In the genomic region with DNA sequence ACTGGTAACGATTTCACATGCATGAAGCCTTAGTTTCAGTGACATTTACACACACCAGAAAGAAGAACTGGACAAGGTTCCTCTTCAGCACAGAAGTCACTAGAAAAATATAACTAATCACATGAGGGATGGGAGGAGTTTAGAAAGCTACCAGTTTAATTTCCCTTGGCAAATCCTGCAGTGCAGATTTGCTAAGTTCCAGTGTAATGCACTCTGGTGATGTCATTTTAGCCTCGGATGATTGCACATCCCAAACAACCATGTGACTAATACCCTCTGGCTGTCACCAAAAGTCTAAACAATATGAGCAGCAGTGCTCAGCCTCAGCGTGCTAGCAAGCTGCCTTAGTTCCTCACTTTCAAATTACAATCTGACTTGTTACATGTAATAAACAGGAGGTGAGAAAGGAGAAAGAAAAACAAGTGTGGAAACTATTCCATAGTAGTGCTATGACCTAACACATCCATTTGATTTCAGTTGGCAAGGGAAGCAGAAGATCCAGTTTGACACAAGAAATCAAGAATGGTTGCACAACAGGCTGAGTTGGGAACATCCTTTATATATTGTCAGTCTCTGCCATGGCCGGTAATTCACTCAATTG, we compare ENCODE assay signal across 1 cellular context.
A peak's percentile ranks its signal among the peaks of the same experiment; 100 is the strongest.
TF ChIP-seq lines count a peak whose summit lies in the region.

No MANE protein-coding gene starts in this region.

TF ChIP-seq in K562, 482 proteins besides CTCF, POLR2A, EP300 and RAD21 (continued from another document and continues in another):
- TF ChIP-seq, protein P1, sequence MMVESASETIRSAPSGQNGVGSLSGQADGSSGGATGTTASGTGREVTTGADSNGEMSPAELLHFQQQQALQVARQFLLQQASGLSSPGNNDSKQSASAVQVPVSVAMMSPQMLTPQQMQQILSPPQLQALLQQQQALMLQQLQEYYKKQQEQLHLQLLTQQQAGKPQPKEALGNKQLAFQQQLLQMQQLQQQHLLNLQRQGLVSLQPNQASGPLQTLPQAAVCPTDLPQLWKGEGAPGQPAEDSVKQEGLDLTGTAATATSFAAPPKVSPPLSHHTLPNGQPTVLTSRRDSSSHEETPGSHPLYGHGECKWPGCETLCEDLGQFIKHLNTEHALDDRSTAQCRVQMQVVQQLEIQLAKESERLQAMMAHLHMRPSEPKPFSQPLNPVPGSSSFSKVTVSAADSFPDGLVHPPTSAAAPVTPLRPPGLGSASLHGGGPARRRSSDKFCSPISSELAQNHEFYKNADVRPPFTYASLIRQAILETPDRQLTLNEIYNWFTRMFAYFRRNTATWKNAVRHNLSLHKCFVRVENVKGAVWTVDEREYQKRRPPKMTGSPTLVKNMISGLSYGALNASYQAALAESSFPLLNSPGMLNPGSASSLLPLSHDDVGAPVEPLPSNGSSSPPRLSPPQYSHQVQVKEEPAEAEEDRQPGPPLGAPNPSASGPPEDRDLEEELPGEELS (CRISPR knock-in tag; IDR thresholded peaks at IDR 0.05; ENCODE audit: borderline replicate concordance), result no peak
- TF ChIP-seq SNRNP70 (optimal IDR thresholded peaks at IDR 0.05; ENCODE audit: low read depth, low read length) (no peak), HCFC1 (IDR thresholded peaks at IDR 0.05; ENCODE audit: low read depth, low read length) (no peak), SMAD4 (CRISPR knock-in tag; conservative IDR thresholded peaks at IDR 0.05) (peak; percentile 26; the same call in 1 of the 2 replicates), U2AF1 (optimal IDR thresholded peaks at IDR 0.05; ENCODE audit: low read depth, low read length) (no peak), ZNF584 (CRISPR knock-in tag; IDR thresholded peaks at IDR 0.05; ENCODE audit: low read depth) (peak; percentile 40; the same call in 1 of the 2 replicates), BACH1 (tag; IDR thresholded peaks at IDR 0.05) (peak; percentile 29; the same call in 1 of the 2 replicates), SREBF1 (IDR thresholded peaks at IDR 0.05; ENCODE audit: borderline replicate concordance, low read depth, low read length) (no peak), MCM2 (IDR thresholded peaks at IDR 0.05; ENCODE audit: low read depth) (no peak), ZNF780A (CRISPR knock-in tag; IDR thresholded peaks at IDR 0.05) (no peak), GTF2E2 (tag; IDR thresholded peaks at IDR 0.05) (no peak), XRCC3 (IDR thresholded peaks at IDR 0.05) (no peak), CEBPB (tag; IDR thresholded peaks at IDR 0.05) (peak; percentile 87), L3MBTL2 (IDR thresholded peaks at IDR 0.05) (peak; percentile 64), DPF2 (IDR thresholded peaks at IDR 0.05) (0 out of 2 replicates have a peak, but pooled peaks have one; percentile 21), CBX5 (IDR thresholded peaks at IDR 0.05; ENCODE audit: borderline replicate concordance, low read depth) (no peak), ZSCAN32 (CRISPR knock-in tag; IDR thresholded peaks at IDR 0.05) (no peak), ZFP36 (IDR thresholded peaks at IDR 0.05; ENCODE audit: low read depth, low read length, partially characterized antibody) (no peak), ZNF583 (CRISPR knock-in tag; IDR thresholded peaks at IDR 0.05) (no peak), SP2 (IDR thresholded peaks at IDR 0.05; ENCODE audit: extremely low read depth, low read depth, low read length, poor library complexity, severe bottlenecking) (no peak), ZNF766 (CRISPR knock-in tag; conservative IDR thresholded peaks at IDR 0.05) (no peak), FOSL1 (tag; conservative IDR thresholded peaks at IDR 0.05) (peak; percentile 80), ZNF239 (CRISPR knock-in tag; IDR thresholded peaks at IDR 0.05) (no peak), ZNF586 (CRISPR knock-in tag; conservative IDR thresholded peaks at IDR 0.05) (no peak), MTA1 (IDR thresholded peaks at IDR 0.05; ENCODE audit: borderline replicate concordance) (no peak), ZNF253 (CRISPR knock-in tag; conservative IDR thresholded peaks at IDR 0.05) (no peak), MEIS2 (IDR thresholded peaks at IDR 0.05; ENCODE audit: partially characterized antibody) (peak; percentile 43), ATF7 (IDR thresholded peaks at IDR 0.05) (peak; percentile 94), BRF1 (IDR thresholded peaks at IDR 0.05; ENCODE audit: borderline replicate concordance, extremely low read depth, insufficient read length) (no peak), ZNF184 (CRISPR knock-in tag; IDR thresholded peaks at IDR 0.05) (no peak), ZNF75A (CRISPR knock-in tag; IDR thresholded peaks at IDR 0.05) (no peak), ZNF699 (CRISPR knock-in tag; IDR thresholded peaks at IDR 0.05; ENCODE audit: insufficient replicate concordance) (no peak), ZNF175 (CRISPR knock-in tag; IDR thresholded peaks at IDR 0.05; ENCODE audit: low read depth) (peak; percentile 15; the same call in 1 of the 2 replicates)
- TF ChIP-seq, protein P2, sequence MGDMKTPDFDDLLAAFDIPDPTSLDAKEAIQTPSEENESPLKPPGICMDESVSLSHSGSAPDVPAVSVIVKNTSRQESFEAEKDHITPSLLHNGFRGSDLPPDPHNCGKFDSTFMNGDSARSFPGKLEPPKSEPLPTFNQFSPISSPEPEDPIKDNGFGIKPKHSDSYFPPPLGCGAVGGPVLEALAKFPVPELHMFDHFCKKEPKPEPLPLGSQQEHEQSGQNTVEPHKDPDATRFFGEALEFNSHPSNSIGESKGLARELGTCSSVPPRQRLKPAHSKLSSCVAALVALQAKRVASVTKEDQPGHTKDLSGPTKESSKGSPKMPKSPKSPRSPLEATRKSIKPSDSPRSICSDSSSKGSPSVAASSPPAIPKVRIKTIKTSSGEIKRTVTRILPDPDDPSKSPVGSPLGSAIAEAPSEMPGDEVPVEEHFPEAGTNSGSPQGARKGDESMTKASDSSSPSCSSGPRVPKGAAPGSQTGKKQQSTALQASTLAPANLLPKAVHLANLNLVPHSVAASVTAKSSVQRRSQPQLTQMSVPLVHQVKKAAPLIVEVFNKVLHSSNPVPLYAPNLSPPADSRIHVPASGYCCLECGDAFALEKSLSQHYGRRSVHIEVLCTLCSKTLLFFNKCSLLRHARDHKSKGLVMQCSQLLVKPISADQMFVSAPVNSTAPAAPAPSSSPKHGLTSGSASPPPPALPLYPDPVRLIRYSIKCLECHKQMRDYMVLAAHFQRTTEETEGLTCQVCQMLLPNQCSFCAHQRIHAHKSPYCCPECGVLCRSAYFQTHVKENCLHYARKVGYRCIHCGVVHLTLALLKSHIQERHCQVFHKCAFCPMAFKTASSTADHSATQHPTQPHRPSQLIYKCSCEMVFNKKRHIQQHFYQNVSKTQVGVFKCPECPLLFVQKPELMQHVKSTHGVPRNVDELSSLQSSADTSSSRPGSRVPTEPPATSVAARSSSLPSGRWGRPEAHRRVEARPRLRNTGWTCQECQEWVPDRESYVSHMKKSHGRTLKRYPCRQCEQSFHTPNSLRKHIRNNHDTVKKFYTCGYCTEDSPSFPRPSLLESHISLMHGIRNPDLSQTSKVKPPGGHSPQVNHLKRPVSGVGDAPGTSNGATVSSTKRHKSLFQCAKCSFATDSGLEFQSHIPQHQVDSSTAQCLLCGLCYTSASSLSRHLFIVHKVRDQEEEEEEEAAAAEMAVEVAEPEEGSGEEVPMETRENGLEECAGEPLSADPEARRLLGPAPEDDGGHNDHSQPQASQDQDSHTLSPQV (IDR thresholded peaks at IDR 0.05), result no peak
- TF ChIP-seq, protein P3, sequence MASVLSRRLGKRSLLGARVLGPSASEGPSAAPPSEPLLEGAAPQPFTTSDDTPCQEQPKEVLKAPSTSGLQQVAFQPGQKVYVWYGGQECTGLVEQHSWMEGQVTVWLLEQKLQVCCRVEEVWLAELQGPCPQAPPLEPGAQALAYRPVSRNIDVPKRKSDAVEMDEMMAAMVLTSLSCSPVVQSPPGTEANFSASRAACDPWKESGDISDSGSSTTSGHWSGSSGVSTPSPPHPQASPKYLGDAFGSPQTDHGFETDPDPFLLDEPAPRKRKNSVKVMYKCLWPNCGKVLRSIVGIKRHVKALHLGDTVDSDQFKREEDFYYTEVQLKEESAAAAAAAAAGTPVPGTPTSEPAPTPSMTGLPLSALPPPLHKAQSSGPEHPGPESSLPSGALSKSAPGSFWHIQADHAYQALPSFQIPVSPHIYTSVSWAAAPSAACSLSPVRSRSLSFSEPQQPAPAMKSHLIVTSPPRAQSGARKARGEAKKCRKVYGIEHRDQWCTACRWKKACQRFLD (CRISPR knock-in tag; IDR thresholded peaks at IDR 0.05), result 0 out of 2 replicates have a peak, but pooled peaks have one; percentile 40
- TF ChIP-seq, protein P4, sequence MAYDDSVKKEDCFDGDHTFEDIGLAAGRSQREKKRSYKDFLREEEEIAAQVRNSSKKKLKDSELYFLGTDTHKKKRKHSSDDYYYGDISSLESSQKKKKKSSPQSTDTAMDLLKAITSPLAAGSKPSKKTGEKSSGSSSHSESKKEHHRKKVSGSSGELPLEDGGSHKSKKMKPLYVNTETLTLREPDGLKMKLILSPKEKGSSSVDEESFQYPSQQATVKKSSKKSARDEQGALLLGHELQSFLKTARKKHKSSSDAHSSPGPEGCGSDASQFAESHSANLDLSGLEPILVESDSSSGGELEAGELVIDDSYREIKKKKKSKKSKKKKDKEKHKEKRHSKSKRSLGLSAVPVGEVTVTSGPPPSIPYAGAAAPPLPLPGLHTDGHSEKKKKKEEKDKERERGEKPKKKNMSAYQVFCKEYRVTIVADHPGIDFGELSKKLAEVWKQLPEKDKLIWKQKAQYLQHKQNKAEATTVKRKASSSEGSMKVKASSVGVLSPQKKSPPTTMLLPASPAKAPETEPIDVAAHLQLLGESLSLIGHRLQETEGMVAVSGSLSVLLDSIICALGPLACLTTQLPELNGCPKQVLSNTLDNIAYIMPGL (CRISPR knock-in tag; IDR thresholded peaks at IDR 0.05), result no peak
- TF ChIP-seq, protein P5, sequence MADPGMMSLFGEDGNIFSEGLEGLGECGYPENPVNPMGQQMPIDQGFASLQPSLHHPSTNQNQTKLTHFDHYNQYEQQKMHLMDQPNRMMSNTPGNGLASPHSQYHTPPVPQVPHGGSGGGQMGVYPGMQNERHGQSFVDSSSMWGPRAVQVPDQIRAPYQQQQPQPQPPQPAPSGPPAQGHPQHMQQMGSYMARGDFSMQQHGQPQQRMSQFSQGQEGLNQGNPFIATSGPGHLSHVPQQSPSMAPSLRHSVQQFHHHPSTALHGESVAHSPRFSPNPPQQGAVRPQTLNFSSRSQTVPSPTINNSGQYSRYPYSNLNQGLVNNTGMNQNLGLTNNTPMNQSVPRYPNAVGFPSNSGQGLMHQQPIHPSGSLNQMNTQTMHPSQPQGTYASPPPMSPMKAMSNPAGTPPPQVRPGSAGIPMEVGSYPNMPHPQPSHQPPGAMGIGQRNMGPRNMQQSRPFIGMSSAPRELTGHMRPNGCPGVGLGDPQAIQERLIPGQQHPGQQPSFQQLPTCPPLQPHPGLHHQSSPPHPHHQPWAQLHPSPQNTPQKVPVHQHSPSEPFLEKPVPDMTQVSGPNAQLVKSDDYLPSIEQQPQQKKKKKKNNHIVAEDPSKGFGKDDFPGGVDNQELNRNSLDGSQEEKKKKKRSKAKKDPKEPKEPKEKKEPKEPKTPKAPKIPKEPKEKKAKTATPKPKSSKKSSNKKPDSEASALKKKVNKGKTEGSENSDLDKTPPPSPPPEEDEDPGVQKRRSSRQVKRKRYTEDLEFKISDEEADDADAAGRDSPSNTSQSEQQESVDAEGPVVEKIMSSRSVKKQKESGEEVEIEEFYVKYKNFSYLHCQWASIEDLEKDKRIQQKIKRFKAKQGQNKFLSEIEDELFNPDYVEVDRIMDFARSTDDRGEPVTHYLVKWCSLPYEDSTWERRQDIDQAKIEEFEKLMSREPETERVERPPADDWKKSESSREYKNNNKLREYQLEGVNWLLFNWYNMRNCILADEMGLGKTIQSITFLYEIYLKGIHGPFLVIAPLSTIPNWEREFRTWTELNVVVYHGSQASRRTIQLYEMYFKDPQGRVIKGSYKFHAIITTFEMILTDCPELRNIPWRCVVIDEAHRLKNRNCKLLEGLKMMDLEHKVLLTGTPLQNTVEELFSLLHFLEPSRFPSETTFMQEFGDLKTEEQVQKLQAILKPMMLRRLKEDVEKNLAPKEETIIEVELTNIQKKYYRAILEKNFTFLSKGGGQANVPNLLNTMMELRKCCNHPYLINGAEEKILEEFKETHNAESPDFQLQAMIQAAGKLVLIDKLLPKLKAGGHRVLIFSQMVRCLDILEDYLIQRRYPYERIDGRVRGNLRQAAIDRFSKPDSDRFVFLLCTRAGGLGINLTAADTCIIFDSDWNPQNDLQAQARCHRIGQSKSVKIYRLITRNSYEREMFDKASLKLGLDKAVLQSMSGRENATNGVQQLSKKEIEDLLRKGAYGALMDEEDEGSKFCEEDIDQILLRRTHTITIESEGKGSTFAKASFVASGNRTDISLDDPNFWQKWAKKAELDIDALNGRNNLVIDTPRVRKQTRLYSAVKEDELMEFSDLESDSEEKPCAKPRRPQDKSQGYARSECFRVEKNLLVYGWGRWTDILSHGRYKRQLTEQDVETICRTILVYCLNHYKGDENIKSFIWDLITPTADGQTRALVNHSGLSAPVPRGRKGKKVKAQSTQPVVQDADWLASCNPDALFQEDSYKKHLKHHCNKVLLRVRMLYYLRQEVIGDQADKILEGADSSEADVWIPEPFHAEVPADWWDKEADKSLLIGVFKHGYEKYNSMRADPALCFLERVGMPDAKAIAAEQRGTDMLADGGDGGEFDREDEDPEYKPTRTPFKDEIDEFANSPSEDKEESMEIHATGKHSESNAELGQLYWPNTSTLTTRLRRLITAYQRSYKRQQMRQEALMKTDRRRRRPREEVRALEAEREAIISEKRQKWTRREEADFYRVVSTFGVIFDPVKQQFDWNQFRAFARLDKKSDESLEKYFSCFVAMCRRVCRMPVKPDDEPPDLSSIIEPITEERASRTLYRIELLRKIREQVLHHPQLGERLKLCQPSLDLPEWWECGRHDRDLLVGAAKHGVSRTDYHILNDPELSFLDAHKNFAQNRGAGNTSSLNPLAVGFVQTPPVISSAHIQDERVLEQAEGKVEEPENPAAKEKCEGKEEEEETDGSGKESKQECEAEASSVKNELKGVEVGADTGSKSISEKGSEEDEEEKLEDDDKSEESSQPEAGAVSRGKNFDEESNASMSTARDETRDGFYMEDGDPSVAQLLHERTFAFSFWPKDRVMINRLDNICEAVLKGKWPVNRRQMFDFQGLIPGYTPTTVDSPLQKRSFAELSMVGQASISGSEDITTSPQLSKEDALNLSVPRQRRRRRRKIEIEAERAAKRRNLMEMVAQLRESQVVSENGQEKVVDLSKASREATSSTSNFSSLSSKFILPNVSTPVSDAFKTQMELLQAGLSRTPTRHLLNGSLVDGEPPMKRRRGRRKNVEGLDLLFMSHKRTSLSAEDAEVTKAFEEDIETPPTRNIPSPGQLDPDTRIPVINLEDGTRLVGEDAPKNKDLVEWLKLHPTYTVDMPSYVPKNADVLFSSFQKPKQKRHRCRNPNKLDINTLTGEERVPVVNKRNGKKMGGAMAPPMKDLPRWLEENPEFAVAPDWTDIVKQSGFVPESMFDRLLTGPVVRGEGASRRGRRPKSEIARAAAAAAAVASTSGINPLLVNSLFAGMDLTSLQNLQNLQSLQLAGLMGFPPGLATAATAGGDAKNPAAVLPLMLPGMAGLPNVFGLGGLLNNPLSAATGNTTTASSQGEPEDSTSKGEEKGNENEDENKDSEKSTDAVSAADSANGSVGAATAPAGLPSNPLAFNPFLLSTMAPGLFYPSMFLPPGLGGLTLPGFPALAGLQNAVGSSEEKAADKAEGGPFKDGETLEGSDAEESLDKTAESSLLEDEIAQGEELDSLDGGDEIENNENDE (IDR thresholded peaks at IDR 0.05; ENCODE audit: low read depth, low read length), result no peak
- TF ChIP-seq, protein P6, sequence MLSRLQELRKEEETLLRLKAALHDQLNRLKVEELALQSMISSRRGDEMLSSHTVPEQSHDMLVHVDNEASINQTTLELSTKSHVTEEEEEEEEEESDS (CRISPR knock-in tag; IDR thresholded peaks at IDR 0.05), result no peak
- TF ChIP-seq, protein P7, sequence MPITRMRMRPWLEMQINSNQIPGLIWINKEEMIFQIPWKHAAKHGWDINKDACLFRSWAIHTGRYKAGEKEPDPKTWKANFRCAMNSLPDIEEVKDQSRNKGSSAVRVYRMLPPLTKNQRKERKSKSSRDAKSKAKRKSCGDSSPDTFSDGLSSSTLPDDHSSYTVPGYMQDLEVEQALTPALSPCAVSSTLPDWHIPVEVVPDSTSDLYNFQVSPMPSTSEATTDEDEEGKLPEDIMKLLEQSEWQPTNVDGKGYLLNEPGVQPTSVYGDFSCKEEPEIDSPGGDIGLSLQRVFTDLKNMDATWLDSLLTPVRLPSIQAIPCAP (CRISPR knock-in tag; IDR thresholded peaks at IDR 0.05; ENCODE audit: borderline replicate concordance), result no peak
